In the genomic region with DNA sequence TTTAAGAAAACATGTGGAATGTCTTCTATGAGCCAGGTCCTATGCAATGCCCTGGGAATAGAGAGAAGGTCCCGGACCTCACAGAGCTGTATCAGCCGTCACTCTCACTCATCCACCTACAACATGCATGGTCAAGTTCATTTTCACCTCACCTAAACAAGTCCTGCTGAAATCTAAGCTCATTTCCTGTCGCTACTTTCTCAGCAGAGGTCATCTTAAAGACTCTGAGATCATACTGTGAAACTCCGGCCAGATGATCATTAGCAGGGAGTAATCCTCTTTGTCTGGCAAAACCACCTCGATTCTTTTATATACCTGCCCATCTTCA, we compare ENCODE assay signal across 14 cellular contexts.
"Had no signal": no experiment of that assay in that cellular context is flagged by ENCODE, and none has a peak within 500 bp of the region (broad histone marks: within the 10 kb centered on the region; RNA-seq: fewer than 3 reads in every experiment).

No MANE protein-coding gene starts in this region.

- H3K27ac Mint-ChIP-seq: stimulated activated naive CD8-positive, alpha-beta T cell treated with anti-CD3 and anti-CD28 coated beads, Interleukin-15, Interleukin-2, amounts not matched to agents 100 ng/mL and 50 ng/mL, for 24 hours had no signal

- H3K4me3 ChIP-seq: esophagus squamous epithelium, lung, ovary, suprapubic skin, upper lobe of right lung had no signal

- H3K9me3 ChIP-seq: esophagus squamous epithelium, ovary, suprapubic skin, upper lobe of right lung had no signal

- H3K4me1 Mint-ChIP-seq: naive B cell had no signal

- ATAC-seq: sciatic nerve, upper lobe of right lung had no signal

- H3K27me3 ChIP-seq: ovary, upper lobe of right lung had no signal

- H3K4me3 Mint-ChIP-seq: naive B cell; stimulated activated naive CD8-positive, alpha-beta T cell treated with anti-CD3 and anti-CD28 coated beads, Interleukin-15, Interleukin-2, amounts not matched to agents 100 ng/mL and 50 ng/mL, for 24 hours had no signal

- H3K36me3 ChIP-seq: esophagus squamous epithelium, ovary, suprapubic skin, upper lobe of right lung had no signal

- H3K27me3 Mint-ChIP-seq: stimulated activated naive CD8-positive, alpha-beta T cell treated with anti-CD3 and anti-CD28 coated beads, Interleukin-15, Interleukin-2, amounts not matched to agents 100 ng/mL and 50 ng/mL, for 24 hours had no signal

- H3K36me3 Mint-ChIP-seq: naive B cell had no signal

- H3K27ac ChIP-seq: esophagus squamous epithelium, ovary, suprapubic skin, upper lobe of right lung had no signal

- DNase-seq: activated CD4-positive, alpha-beta T cell treated with anti-CD3 and anti-CD28 coated beads for 1 hour; activated CD4-positive, alpha-beta T cell treated with anti-CD3 and anti-CD28 coated beads, Interleukin-2, amount 50 U/mL, for 4 hours; activated naive CD4-positive, alpha-beta T cell treated with anti-CD3 and anti-CD28 coated beads, Interleukin-2, amount 50 U/mL, for 16 hours; activated T-cell treated with anti-CD3 and anti-CD28 coated beads, Interleukin-2, amount 50 U/mL, for 1 hour; esophagus squamous epithelium; glutamatergic neuron; naive B cell; ovary; T-helper 9 cell; upper lobe of right lung had no signal

- H3K9me3 Mint-ChIP-seq: naive B cell; stimulated activated naive CD8-positive, alpha-beta T cell treated with anti-CD3 and anti-CD28 coated beads, Interleukin-15, Interleukin-2, amounts not matched to agents 100 ng/mL and 50 ng/mL, for 24 hours had no signal

- H3K4me1 ChIP-seq: esophagus squamous epithelium, suprapubic skin, upper lobe of right lung had no signal
